ENCODE assay signal across 8 cellular contexts in genomic region chr4:159487284-159487747, GRCh38.
A peak's percentile ranks its signal among the peaks of the same experiment; 100 is the strongest.
DNase-seq lines count a peak whose midpoint lies in the region; ATAC-seq and TF ChIP-seq lines count a peak whose summit lies in the region.

No MANE protein-coding gene starts in this region.

- H3K36me3 ChIP-seq in BE2C (no peaks in the 10 kb centered on the region), vagina (no peaks in the 10 kb centered on the region)

- intact Hi-C loops in vagina (cut with DNase I): no loop called here

- H3K4me1 ChIP-seq in BE2C (no peaks in the 10 kb centered on the region; the same call in 1 of the 2 replicates), vagina (no peaks in the 10 kb centered on the region)

- peaks cover 2% of the 10 kb centered on the region for H3K4me1 Mint-ChIP-seq in T-helper 2 cell treated with Interferon-gamma antibody and Interleukin-4, amounts not matched to agents 5 μg/mL and 100 μg/mL, for 36 hours (ENCODE audit: low read depth)
- H3K4me1 Mint-ChIP-seq in endothelial cell (ENCODE audit: unreplicated experiment): no peaks in the 10 kb centered on the region

- H3K4me3 Mint-ChIP-seq in T-helper 2 cell treated with Interferon-gamma antibody and Interleukin-4, amounts not matched to agents 5 μg/mL and 100 μg/mL, for 36 hours: no peak overlapping the region
- H3K4me3 Mint-ChIP-seq in endothelial cell (ENCODE audit: unreplicated experiment): no peak overlapping the region

- H3K36me3 Mint-ChIP-seq in T-helper 2 cell treated with Interferon-gamma antibody and Interleukin-4, amounts not matched to agents 5 μg/mL and 100 μg/mL, for 36 hours (ENCODE audit: low read depth): no peaks in the 10 kb centered on the region
- H3K36me3 Mint-ChIP-seq in endothelial cell (ENCODE audit: low read depth, unreplicated experiment): peaks cover 3% of the 10 kb centered on the region

- DNase-seq in BE2C: peak; percentile 73
- DNase-seq in NCI-H1092 (lab: John Stamatoyannopoulos, UW): peak; percentile 26
- DNase-seq in T-helper 2 cell treated with Interferon-gamma antibody and Interleukin-4, amounts not matched to agents 5 μg/mL and 100 μg/mL, for 36 hours (ENCODE audit: low spot score): peak; percentile 15
- peak; percentile 61 for DNase-seq in endothelial cell (ENCODE audit: low spot score)
- DNase-seq in midbrain (lab: John Stamatoyannopoulos, UW): peak; percentile 63
- DNase-seq in vagina (ENCODE audit: extremely low spot score in 2 of 2): no peak

- no peak overlapping the region for H3K27ac Mint-ChIP-seq in T-helper 2 cell treated with Interferon-gamma antibody and Interleukin-4, amounts not matched to agents 5 μg/mL and 100 μg/mL, for 36 hours
- no peak overlapping the region for H3K27ac Mint-ChIP-seq in endothelial cell (ENCODE audit: unreplicated experiment)

- no peaks in the 10 kb centered on the region for H3K9me3 Mint-ChIP-seq in T-helper 2 cell treated with Interferon-gamma antibody and Interleukin-4, amounts not matched to agents 5 μg/mL and 100 μg/mL, for 36 hours
- peaks cover 4% of the 10 kb centered on the region for H3K9me3 Mint-ChIP-seq in endothelial cell (ENCODE audit: unreplicated experiment)

- ATAC-seq in GM18499 (IDR thresholded peaks at IDR 0.05; ENCODE audit: insufficient read depth, unreplicated experiment): peak; percentile 94
- peak; percentile 98 for ATAC-seq in HG02763 (IDR thresholded peaks at IDR 0.05; ENCODE audit: unreplicated experiment)

- H3K4me3 ChIP-seq in BE2C (ENCODE audit: low read depth, low read length): no peak overlapping the region
- H3K4me3 ChIP-seq in vagina: no peak overlapping the region

- TF ChIP-seq CTCF in BE2C (IDR thresholded peaks at IDR 0.05; ENCODE audit: low read depth, low read length) (peak; percentile 88), endothelial cell (IDR thresholded peaks at IDR 0.05; ENCODE audit: unreplicated experiment) (peak; percentile 82), vagina (IDR thresholded peaks at IDR 0.05) (peak; percentile 46 to 63 (median 61))

- peaks cover 5% of the 10 kb centered on the region for H3K27me3 Mint-ChIP-seq in T-helper 2 cell treated with Interferon-gamma antibody and Interleukin-4, amounts not matched to agents 5 μg/mL and 100 μg/mL, for 36 hours (ENCODE audit: low read depth)
- peaks cover 2% of the 10 kb centered on the region for H3K27me3 Mint-ChIP-seq in endothelial cell (ENCODE audit: unreplicated experiment)

- no peak overlapping the region for H3K27ac ChIP-seq in vagina

- no peaks in the 10 kb centered on the region for H3K9me3 ChIP-seq in BE2C
- H3K9me3 ChIP-seq in vagina: peaks cover 7% of the 10 kb centered on the region

- no peak for TF ChIP-seq POLR2A in vagina (IDR thresholded peaks at IDR 0.05)

- H3K27me3 ChIP-seq in BE2C (no peaks in the 10 kb centered on the region), vagina (no peaks in the 10 kb centered on the region)

Comparison
In these comparisons a context has a peak if more than half of its experiments do, and no peak if none do; other contexts are left out.
1. DNase-seq: peak in BE2C (single experiment), NCI-H1092 (single experiment), T-helper 2 cell treated with Interferon-gamma antibody and Interleukin-4, amounts not matched to agents 5 μg/mL and 100 μg/mL, for 36 hours (single experiment), endothelial cell (single experiment) and midbrain (single experiment); none in vagina (0 of 2).
2. Peak in every context shown above with its lines, with median percentiles within 50 percentile points of each other: CTCF ChIP-seq.